In the genomic region with DNA sequence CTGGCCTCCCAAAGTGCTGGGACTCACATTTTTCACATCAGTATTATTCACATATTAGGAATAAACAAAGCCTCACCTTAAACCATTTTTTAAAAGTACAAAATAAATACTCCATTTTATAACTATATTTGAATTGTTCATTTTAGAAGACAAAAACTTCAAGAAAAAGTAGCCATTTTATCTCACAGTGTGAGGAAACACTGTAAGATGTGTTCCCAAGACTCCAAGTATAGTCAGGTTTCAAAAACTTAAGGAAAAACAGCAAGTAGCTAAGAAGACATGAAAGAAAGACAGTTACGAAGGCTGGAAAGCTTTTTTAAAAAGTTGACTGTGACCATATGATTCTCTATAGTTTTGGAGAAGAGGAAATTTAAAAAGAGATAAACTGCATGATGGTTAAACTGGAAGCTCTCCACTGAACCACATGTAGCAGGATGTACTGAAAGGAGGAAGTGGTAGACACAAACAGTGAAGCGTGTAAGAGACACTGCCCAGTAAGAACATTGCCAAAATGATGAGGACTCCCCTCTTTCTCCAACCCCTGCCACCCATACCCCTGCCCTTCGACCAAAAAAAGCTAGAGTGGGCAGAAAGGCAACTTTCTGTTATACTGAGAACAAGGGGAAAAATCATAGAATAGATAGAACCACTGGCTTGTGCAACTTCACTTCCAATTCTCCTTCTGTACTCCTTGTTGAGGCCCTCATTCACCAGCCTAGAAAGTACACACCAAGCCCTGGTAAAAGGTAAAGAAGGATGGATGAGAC, we compare ENCODE assay signal across 8 cellular contexts. TPM values are rescaled to one million over a fixed set of nuclear protein-coding genes. Genes with fewer than 3 reads are reported as not detected.
DNase-seq lines count a peak whose midpoint lies in the region; ATAC-seq and TF ChIP-seq lines count a peak whose summit lies in the region.

No MANE protein-coding gene starts in this region.

- BruUV-seq in Calu3 (replicated peaks; lab: Mats Ljungman, UMichigan), result no TSS peak

- peak overlapping the region; percentile 77 to 94 (median 92) for H3K27ac Mint-ChIP-seq in naive thymus-derived CD4-positive, alpha-beta T cell
- no peak overlapping the region for H3K27ac Mint-ChIP-seq in Calu3 (ENCODE audit: unreplicated experiment)

- H3K27me3 ChIP-seq in naive thymus-derived CD4-positive, alpha-beta T cell (ENCODE audit: control insufficient read depth in 2 of 2, insufficient read depth in 2 of 2, low read length in 2 of 2), result no peaks in the 10 kb centered on the region

- intact Hi-C loops in naive thymus-derived CD4-positive, alpha-beta T cell (cut with micrococcal nuclease), result loop anchor here in 1 of 2 donors (1.0 kb wide), 1 partner anchor 22 kb away; the partner anchor contains the start of gene UBA3
- intact Hi-C loops in Calu3 (cut with micrococcal nuclease; ENCODE audit: unreplicated experiment), result no loop called here

- ATAC-seq in GM18873 (IDR thresholded peaks at IDR 0.05; ENCODE audit: low FRiP score, unreplicated experiment), result peak; percentile 93
- peak; percentile 99 for ATAC-seq in HG02623 (IDR thresholded peaks at IDR 0.05; ENCODE audit: unreplicated experiment)
- ATAC-seq in naive thymus-derived CD4-positive, alpha-beta T cell, result peak; percentile 97

- CTCF ChIA-PET in naive thymus-derived CD4-positive, alpha-beta T cell (lab: Charles Lee), result interaction anchor here (0.9 to 1.5 kb wide), 3 partner anchors 26 to 34 kb away, joined by 3 read pairs; partner anchors contain the start of gene ARL6IP5
- CTCF ChIA-PET in Calu3 (lab: Charles Lee), result interaction anchor here (0.8 kb wide), 1 partner anchor 12 kb away, joined by 3 read pairs; no protein-coding TSS in a partner anchor

- peak overlapping the region; percentile 2 to 82 (median 60) for H3K4me3 Mint-ChIP-seq in naive thymus-derived CD4-positive, alpha-beta T cell
- no peak overlapping the region for H3K4me3 Mint-ChIP-seq in Calu3 (ENCODE audit: low read depth, unreplicated experiment)

- H3K27ac ChIP-seq in naive thymus-derived CD4-positive, alpha-beta T cell (ENCODE audit: low read depth, low read length), result peak overlapping the region; percentile 75

- peaks cover 18 to 45% (median 30%) of the 10 kb centered on the region in 7 donors for H3K4me1 Mint-ChIP-seq in naive thymus-derived CD4-positive, alpha-beta T cell
- H3K4me1 Mint-ChIP-seq in Calu3 (ENCODE audit: low read depth, unreplicated experiment), result no peaks in the 10 kb centered on the region

- DNase-seq in MV-4-11 (lab: John Stamatoyannopoulos, UW) (peak; percentile 81), Calu3 (no peak), LoVo (ENCODE audit: low spot score) (no peak), HPDE6-E6E7 (ENCODE audit: extremely low spot score) (no peak), GM19240 (ENCODE audit: insufficient read length, low spot score) (no peak)
- peak in 6 of 9 donors; percentile 41 to 57 (median 48) for DNase-seq in naive thymus-derived CD4-positive, alpha-beta T cell

- no peaks in the 10 kb centered on the region for H3K27me3 Mint-ChIP-seq in naive thymus-derived CD4-positive, alpha-beta T cell
- H3K27me3 Mint-ChIP-seq in Calu3 (ENCODE audit: unreplicated experiment), result no peaks in the 10 kb centered on the region

- peaks cover 13 to 19% of the 10 kb centered on the region in 2 donors for H3K4me1 ChIP-seq in naive thymus-derived CD4-positive, alpha-beta T cell (ENCODE audit: control insufficient read depth in 2 of 2, insufficient read depth in 2 of 2, low read length in 2 of 2)

- TF ChIP-seq CTCF in Calu3 (IDR thresholded peaks at IDR 0.05; ENCODE audit: unreplicated experiment), result no peak

- POLR2A ChIA-PET in naive thymus-derived CD4-positive, alpha-beta T cell (lab: Charles Lee), result interaction anchor here (0.6 to 2.7 kb wide), 10 partner anchors 12 to 243 kb away, joined by 3 to 25 read pairs (median 5); partner anchors contain the start of genes ARL6IP5 and EOGT

- H3K36me3 ChIP-seq in naive thymus-derived CD4-positive, alpha-beta T cell (ENCODE audit: control insufficient read depth in 2 of 3, insufficient read depth in 3 of 3, low read length in 3 of 3), result peaks cover 8 to 27% (median 24%) of the 10 kb centered on the region in 3 experiments

- peaks cover 17 to 46% (median 38%) of the 10 kb centered on the region in 5 donors for H3K36me3 Mint-ChIP-seq in naive thymus-derived CD4-positive, alpha-beta T cell
- peaks cover 13% of the 10 kb centered on the region for H3K36me3 Mint-ChIP-seq in Calu3 (ENCODE audit: insufficient read depth, unreplicated experiment)

- H3K9me3 ChIP-seq in naive thymus-derived CD4-positive, alpha-beta T cell (ENCODE audit: control insufficient read depth in 2 of 3, low read length in 3 of 3), result no peaks in the 10 kb centered on the region

- peaks cover 0 to 8% (median 0%) of the 10 kb centered on the region in 11 donors for H3K9me3 Mint-ChIP-seq in naive thymus-derived CD4-positive, alpha-beta T cell
- H3K9me3 Mint-ChIP-seq in Calu3 (ENCODE audit: low read depth, unreplicated experiment), result no peaks in the 10 kb centered on the region

- peak overlapping the region; percentile 12 for H3K4me3 ChIP-seq in naive thymus-derived CD4-positive, alpha-beta T cell (ENCODE audit: low read length)

RNA-seq across cellular contexts. Expression of gene TMF1, which starts 6.2 kb away (rescaled TPM):
- 10 to 100 TPM; 41.3 to 71.8 (median 52.8) TPM for total RNA-seq in naive thymus-derived CD4-positive, alpha-beta T cell
- polyA plus RNA-seq in naive thymus-derived CD4-positive, alpha-beta T cell, result 10 to 100 TPM; 36.1 to 37.8 TPM
- 31.3 and 34.4 TPM in 2 replicates for total RNA-seq in Calu3 (2022)

RNA-seq across cellular contexts. Expression of gene UBA3, which starts 21.8 kb away (rescaled TPM):
- 100 to 1,000 TPM in 1 of 5 experiments, 10 to 100 TPM in 4; 51.1 to 120 (median 70.8) TPM for total RNA-seq in naive thymus-derived CD4-positive, alpha-beta T cell
- 10 to 100 TPM; 36.6 to 44.8 TPM for polyA plus RNA-seq in naive thymus-derived CD4-positive, alpha-beta T cell
- total RNA-seq in Calu3 (2022), result 55.9 and 64.2 TPM in 2 replicates

RNA-seq across cellular contexts. Expression of gene ARL6IP5, which starts 26.4 kb away (rescaled TPM):
- total RNA-seq in naive thymus-derived CD4-positive, alpha-beta T cell, result 100 to 1,000 TPM in 4 of 5 experiments, 10 to 100 TPM in 1; 75.8 to 226 (median 119) TPM
- 100 to 1,000 TPM; 330 to 457 TPM for polyA plus RNA-seq in naive thymus-derived CD4-positive, alpha-beta T cell
- total RNA-seq in Calu3 (2022), result 65.5 and 76.9 TPM in 2 replicates

RNA-seq across cellular contexts. Expression of gene EOGT, which starts 44.9 kb away (rescaled TPM):
- total RNA-seq in naive thymus-derived CD4-positive, alpha-beta T cell, result 10 to 100 TPM; 10.1 to 19.1 (median 13.1) TPM
- polyA plus RNA-seq in naive thymus-derived CD4-positive, alpha-beta T cell, result 10 to 100 TPM in 1 of 2 donors, 1 to 10 TPM in 1; 6.8 to 10.5 TPM
- total RNA-seq in Calu3 (2022), result 16.8 and 21.0 TPM in 2 replicates

Comparison
In these comparisons a context has a peak if more than half of its experiments do, and no peak if none do; other contexts are left out.
1. DNase-seq: peak in MV-4-11 (single experiment) and naive thymus-derived CD4-positive, alpha-beta T cell (6 of 9); none in Calu3 (single experiment), LoVo (single experiment), HPDE6-E6E7 (single experiment) and GM19240 (single experiment).
2. Peak in every context shown above with its lines, with median percentiles within 50 percentile points of each other: ATAC-seq.